ENCODE assay signal across 30 cellular contexts in the genomic region with DNA sequence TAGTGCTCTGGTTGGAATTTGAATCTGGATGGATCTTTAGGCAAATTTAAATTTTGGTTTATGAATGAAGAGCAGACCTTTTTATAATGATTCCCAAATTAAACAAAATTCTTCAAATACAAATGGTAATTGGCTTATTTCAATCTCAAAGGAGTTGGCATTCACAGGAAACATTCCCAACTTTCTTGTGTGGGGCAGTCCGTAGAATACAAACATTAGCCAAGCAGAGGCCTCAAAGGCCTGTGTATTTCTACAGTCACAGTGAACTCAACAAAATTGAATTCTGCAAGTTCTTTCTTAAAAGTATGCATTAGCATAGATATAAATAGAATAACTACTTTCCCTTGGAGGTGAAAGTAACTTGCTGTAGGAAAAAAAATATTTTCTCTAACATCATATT.
"Had no signal": no experiment of that assay in that cellular context is flagged by ENCODE, and none has a peak within 500 bp of the region (broad histone marks: within the 10 kb centered on the region; RNA-seq: fewer than 3 reads in every experiment).

No MANE protein-coding gene starts in this region.

- H3K4me1 ChIP-seq: heart right ventricle, left lung, lower lobe of right lung, parathyroid adenoma, right atrium auricular region, right lobe of liver, testis, thyroid gland, transverse colon, upper lobe of left lung, vagina had no signal

- ATAC-seq: heart right ventricle; left colon; left lung; lower lobe of right lung; naive thymus-derived CD8-positive, alpha-beta T cell; right lobe of liver; stimulated activated memory B cell treated with anti-CD40 and anti-IgM and Interleukin-4, amounts not matched to agents 10 μg/mL and 1 μg/mL and 100 μg/mL, for 72 hours; stimulated activated naive CD8-positive, alpha-beta T cell treated with anti-CD3 and anti-CD28 coated beads, Interleukin-15, amount 100 ng/mL, for 72 hours had no signal

- H3K9ac ChIP-seq: parathyroid adenoma had no signal

- H3K9me3 Mint-ChIP-seq: nephron, neural crest cell had no signal

- H3K4me3 Mint-ChIP-seq: naive thymus-derived CD8-positive, alpha-beta T cell; nephron; neural crest cell; stimulated activated memory B cell treated with anti-CD40 and anti-IgM and Interleukin-4, amounts not matched to agents 10 μg/mL and 1 μg/mL and 100 μg/mL, for 72 hours; stimulated activated naive CD8-positive, alpha-beta T cell treated with anti-CD3 and anti-CD28 coated beads, Interleukin-15, amount 100 ng/mL, for 72 hours had no signal

- H3K27ac ChIP-seq: heart right ventricle, hepatocyte, left lung, lower lobe of right lung, parathyroid adenoma, right atrium auricular region, right lobe of liver, testis, thyroid gland, transverse colon, upper lobe of left lung, vagina had no signal

- H3K79me2 ChIP-seq: hepatocyte, parathyroid adenoma had no signal

- H3K27me3 Mint-ChIP-seq: progenitor cell of endocrine pancreas; stimulated activated memory B cell treated with anti-CD40 and anti-IgM and Interleukin-4, amounts not matched to agents 10 μg/mL and 1 μg/mL and 100 μg/mL, for 72 hours; stimulated activated naive CD8-positive, alpha-beta T cell treated with anti-CD3 and anti-CD28 coated beads, Interleukin-15, amount 100 ng/mL, for 72 hours had no signal

- H3K36me3 Mint-ChIP-seq: naive thymus-derived CD8-positive, alpha-beta T cell; stimulated activated memory B cell treated with anti-CD40 and anti-IgM and Interleukin-4, amounts not matched to agents 10 μg/mL and 1 μg/mL and 100 μg/mL, for 72 hours had no signal

- DNase-seq: heart right ventricle; kidney; left colon; left lung; lower lobe of right lung; mammary epithelial cell; mesenchymal stem cell; naive thymus-derived CD8-positive, alpha-beta T cell; nucleus accumbens; right lobe of liver; stimulated activated CD4-positive, alpha-beta T cell treated with anti-CD3 and anti-CD28 coated beads, Interleukin-1b, Interleukin-23, amount 100 ng/mL, for 48 hours; stimulated activated CD4-positive, alpha-beta T cell treated with anti-CD3 and anti-CD28 coated beads, Interleukin-2, amount 100 ng/mL, for 48 hours; stimulated activated CD4-positive, alpha-beta T cell treated with anti-CD3 and anti-CD28 coated beads, Interleukin-4, amount 100 ng/mL, for 4 hours; stimulated activated CD8-positive, alpha-beta memory T cell treated with anti-CD3 and anti-CD28 coated beads, Interleukin-4, amount 100 ng/mL, for 48 hours; stimulated activated naive CD4-positive, alpha-beta T cell treated with Interleukin-2 at 50 U/mL for 16 hours; stimulated activated naive CD8-positive, alpha-beta T cell treated with anti-CD3 and anti-CD28 coated beads, Interleukin-15, amount 100 ng/mL, for 72 hours; substantia nigra; testis; thyroid gland; transverse colon; upper lobe of left lung had no signal

- H3K4me2 ChIP-seq: hepatocyte, smooth muscle cell had no signal

- H2AFZ ChIP-seq: hepatocyte, parathyroid adenoma had no signal

- H3K27me3 ChIP-seq: heart right ventricle, hepatocyte, left lung, right atrium auricular region, right lobe of liver, testis, thyroid gland, transverse colon, upper lobe of left lung, vagina had no signal

- H3K4me1 Mint-ChIP-seq: naive thymus-derived CD8-positive, alpha-beta T cell; nephron; neural crest cell; stimulated activated memory B cell treated with anti-CD40 and anti-IgM and Interleukin-4, amounts not matched to agents 10 μg/mL and 1 μg/mL and 100 μg/mL, for 72 hours; stimulated activated naive CD8-positive, alpha-beta T cell treated with anti-CD3 and anti-CD28 coated beads, Interleukin-15, amount 100 ng/mL, for 72 hours had no signal

- H3K4me3 ChIP-seq: heart right ventricle, hepatocyte, left lung, lower lobe of right lung, right atrium auricular region, right lobe of liver, smooth muscle cell, testis, thyroid gland, transverse colon, upper lobe of left lung, vagina had no signal

- H3K27ac Mint-ChIP-seq: naive thymus-derived CD8-positive, alpha-beta T cell; nephron; progenitor cell of endocrine pancreas; stimulated activated memory B cell treated with anti-CD40 and anti-IgM and Interleukin-4, amounts not matched to agents 10 μg/mL and 1 μg/mL and 100 μg/mL, for 72 hours; stimulated activated naive CD8-positive, alpha-beta T cell treated with anti-CD3 and anti-CD28 coated beads, Interleukin-15, amount 100 ng/mL, for 72 hours had no signal

- H3K36me3 ChIP-seq: heart right ventricle, left lung, lower lobe of right lung, right atrium auricular region, right lobe of liver, thyroid gland, transverse colon, upper lobe of left lung, vagina had no signal

- H3K9me3 ChIP-seq: heart right ventricle, left lung, lower lobe of right lung, right atrium auricular region, right lobe of liver, testis, thyroid gland, transverse colon, upper lobe of left lung, vagina had no signal
